ENCODE assay signal across 22 cellular contexts in genomic region chr20:5827861-5828260, GRCh38.
DNase-seq lines count a peak whose midpoint lies in the region; ATAC-seq, FAIRE-seq and TF ChIP-seq lines count a peak whose summit lies in the region.
"Had no signal": no experiment of that assay in that cellular context is flagged by ENCODE, and none has a peak within 500 bp of the region (broad histone marks: within the 10 kb centered on the region; RNA-seq: fewer than 3 reads in every experiment).

No MANE protein-coding gene starts in this region.

- no peak overlapping the region for H2BK120ac ChIP-seq in IMR-90 (ENCODE audit: low read depth, low read length)

- TF ChIP-seq EP300 in HepG2 (IDR thresholded peaks at IDR 0.05; ENCODE audit: low read depth in 2 of 2, low read length in 2 of 2) (no peak), HepG2 (CRISPR knock-in tag; IDR thresholded peaks at IDR 0.05; ENCODE audit: borderline replicate concordance) (no peak), K562 (IDR thresholded peaks at IDR 0.05; ENCODE audit: low read length) (no peak)

- H3K79me2 ChIP-seq in HepG2 (ENCODE audit: insufficient read depth, low read length): no peaks in the 10 kb centered on the region
- H3K79me2 ChIP-seq in K562 (ENCODE audit: control insufficient read depth, insufficient read depth, low read length): no peaks in the 10 kb centered on the region

- H2AK5ac ChIP-seq in IMR-90 (ENCODE audit: low read depth, low read length): no peak overlapping the region

- no peak overlapping the region for H3K18ac ChIP-seq in IMR-90 (ENCODE audit: low read depth, low read length)

- H3K4ac ChIP-seq in IMR-90 (ENCODE audit: low read depth, low read length): no peak overlapping the region

- WGBS in HepG2 (ENCODE audit: low lambda C conversion rate): 95% methylated on average over 1 of the region's 1 CpG
- WGBS in right lobe of liver (ENCODE audit: insufficient coverage, low coverage, low lambda C conversion rate, missing lambda C conversion rate): 100% methylated on average over 1 of the region's 1 CpG
- no CpG with 5 or more reads among the region's 1 CpG for WGBS in IMR-90 (ENCODE audit: extremely low coverage in 2 of 2, insufficient read length in 1 of 2), 2 experiments
- 36% methylated on average over 1 of the region's 1 CpG for WGBS in K562 (ENCODE audit: insufficient coverage, low coverage, missing lambda C conversion rate)

- POLR2A ChIA-PET in HepG2 (lab: Yijun Ruan, JAX) (interaction anchor here (1.0 kb wide), 1 partner anchor 24 kb away, joined by 3 read pairs; no protein-coding TSS in a partner anchor), IMR-90 (lab: Charles Lee; ENCODE audit: unreplicated experiment) (no interaction called here), K562 (lab: Yijun Ruan, JAX) (no interaction called here)

- no peak overlapping the region for H3K56ac ChIP-seq in IMR-90 (ENCODE audit: extremely low read depth, insufficient read depth, low read length)

- TF ChIP-seq CTCF in HepG2 (CRISPR knock-in tag; IDR thresholded peaks at IDR 0.05): no peak
- no peak for TF ChIP-seq CTCF in right lobe of liver (IDR thresholded peaks at IDR 0.05)
- TF ChIP-seq CTCF in IMR-90 (conservative IDR thresholded peaks at IDR 0.05; ENCODE audit: low read depth, low read length): no peak
- no peak for TF ChIP-seq CTCF in K562 (IDR thresholded peaks at IDR 0.05 in 2 of 3, conservative IDR thresholded peaks at IDR 0.05 in 1 of 3; ENCODE audit: insufficient read depth in 2 of 3, low read depth in 1 of 3, low read length in 3 of 3)

- H3K4me3 ChIP-seq in HepG2 (replicated peaks in 1 of 3; ENCODE audit: insufficient read depth in 1 of 3, low read depth in 2 of 3, low read length in 3 of 3) (no peak overlapping the region), right lobe of liver (no peak overlapping the region), IMR-90 (ENCODE audit: insufficient read depth, low read depth, low read length) (no peak overlapping the region), K562 (no peak overlapping the region)
- H3K4me3 ChIP-seq: BLaER1, GM12878, GM23248 had no signal

- no peak overlapping the region for H4K8ac ChIP-seq in IMR-90 (ENCODE audit: low read depth in 2 of 2, low read length in 2 of 2)

- H2AFZ ChIP-seq in HepG2 (ENCODE audit: low read length) (no peak overlapping the region), IMR-90 (replicated peaks; ENCODE audit: low read length, poor library complexity) (no peak overlapping the region), K562 (ENCODE audit: low read depth, low read length) (no peak overlapping the region)
- H2AFZ ChIP-seq: GM23248 had no signal

- dilution Hi-C loops in IMR-90 (cut with HindIII; ENCODE audit: low sequenced_read_pairs, unreplicated experiment): no loop called here

- no peak overlapping the region for H4K5ac ChIP-seq in IMR-90 (ENCODE audit: low read depth, low read length)

- no peak overlapping the region for H3K9ac ChIP-seq in HepG2 (ENCODE audit: insufficient read depth, low read depth, low read length)
- H3K9ac ChIP-seq in IMR-90 (ENCODE audit: low read depth, low read length): no peak overlapping the region
- no peak overlapping the region for H3K9ac ChIP-seq in K562 (ENCODE audit: insufficient read depth in 1 of 2, low read depth in 2 of 2, low read length in 2 of 2)
- H3K9ac ChIP-seq: BLaER1, GM23248 had no signal

- ATAC-seq in HepG2 (no peak), right lobe of liver (no peak), IMR-90 (ENCODE audit: low read depth) (no peak), K562 (no peak)
- ATAC-seq: GM12878 had no signal

- TF ChIP-seq POLR2A in HepG2 (IDR thresholded peaks at IDR 0.05; ENCODE audit: insufficient read depth in 1 of 2, low read depth in 2 of 2, low read length in 2 of 2) (no peak), right lobe of liver (IDR thresholded peaks at IDR 0.05) (no peak), IMR-90 (IDR thresholded peaks at IDR 0.05; ENCODE audit: low read depth, low read length) (no peak), K562 (conservative IDR thresholded peaks at IDR 0.05) (no peak)

- no peak overlapping the region for H3K4me2 ChIP-seq in HepG2 (ENCODE audit: low read depth, low read length)
- no peak overlapping the region for H3K4me2 ChIP-seq in IMR-90 (ENCODE audit: low read depth, low read length)
- H3K4me2 ChIP-seq in K562 (ENCODE audit: insufficient read depth, low read length): no peak overlapping the region
- H3K4me2 ChIP-seq: BLaER1 had no signal

- 0 out of 2 replicates have a peak, but pooled peaks cover 1% of the 10 kb centered on the region for H3K9me1 ChIP-seq in IMR-90 (ENCODE audit: insufficient read depth, low read length)
- H3K9me1 ChIP-seq in K562 (ENCODE audit: control insufficient read depth, insufficient read depth, low read length): no peaks in the 10 kb centered on the region

- no peak overlapping the region for H3K27ac ChIP-seq in HepG2 (ENCODE audit: extremely low read length, insufficient read depth, low read length)
- H3K27ac ChIP-seq in right lobe of liver: no peak overlapping the region
- no peak overlapping the region for H3K27ac ChIP-seq in IMR-90 (ENCODE audit: insufficient read depth, low read length)
- no peak overlapping the region for H3K27ac ChIP-seq in K562 (ENCODE audit: extremely low read depth, low read depth, low read length)
- H3K27ac ChIP-seq: BLaER1, C4-2B, GM23248 had no signal

- no peak overlapping the region for H4K91ac ChIP-seq in IMR-90 (ENCODE audit: insufficient read depth, low read depth, low read length)

- H3K79me1 ChIP-seq in IMR-90 (ENCODE audit: low read depth in 1 of 2, low read length in 2 of 2): no peaks in the 10 kb centered on the region

- CTCF ChIA-PET in HepG2 (lab: Yijun Ruan, JAX; ENCODE audit: low intra/inter-chr PET ratio, low total read pairs) (no interaction called here), IMR-90 (lab: Yijun Ruan, JAX) (no interaction called here), K562 (lab: Yijun Ruan, JAX; ENCODE audit: low intra/inter-chr PET ratio) (no interaction called here)

- H4K20me1 ChIP-seq in HepG2 (ENCODE audit: insufficient read depth, low read length): no peaks in the 10 kb centered on the region
- H4K20me1 ChIP-seq in IMR-90 (ENCODE audit: insufficient read depth, low read length): no peaks in the 10 kb centered on the region
- H4K20me1 ChIP-seq in K562 (replicated peaks; ENCODE audit: control insufficient read depth, insufficient read depth, low read length): no peaks in the 10 kb centered on the region
- H4K20me1 ChIP-seq: BLaER1 had no signal

- H2BK5ac ChIP-seq in IMR-90 (ENCODE audit: low read depth, low read length, poor library complexity, severe bottlenecking): no peak overlapping the region

- no peak overlapping the region for H2AK9ac ChIP-seq in IMR-90 (replicated peaks; ENCODE audit: low read depth, low read length, poor library complexity)

- H3K4me1 ChIP-seq in HepG2 (ENCODE audit: insufficient read depth, low read length): peaks cover 38% of the 10 kb centered on the region
- H3K4me1 ChIP-seq in right lobe of liver: no peaks in the 10 kb centered on the region
- peaks cover 2% of the 10 kb centered on the region; the same call in 1 of the 2 replicates for H3K4me1 ChIP-seq in IMR-90 (ENCODE audit: control insufficient read depth, insufficient read depth, low read length)
- peaks cover 0 to 3% of the 10 kb centered on the region in 2 experiments; a peak in 3 of 5 replicates for H3K4me1 ChIP-seq in K562 (replicated peaks in 1 of 2; ENCODE audit: control insufficient read depth in 2 of 2, insufficient read depth in 2 of 2, low read length in 2 of 2)

- in situ Hi-C loops in HepG2 (cut with HindIII; ENCODE audit: extremely low pct_ligation_motif_present, low pct_unique_long_range_greater_than_20kb) (no loop called here), IMR-90 (cut with MboI; ENCODE audit: low sequenced_read_pairs) (no loop called here), K562 (cut with MboI) (no loop called here), ACHN (cut with HindIII; ENCODE audit: low pct_ligation_motif_present, low pct_unique_long_range_greater_than_20kb, low sequenced_read_pairs) (no loop called here)

- H3K23ac ChIP-seq in IMR-90 (ENCODE audit: low read depth, low read length): no peak overlapping the region

- intact Hi-C loops in HepG2 (cut with micrococcal nuclease; ENCODE audit: unreplicated experiment): no loop called here
- intact Hi-C loops in right lobe of liver (cut with DNase I): no loop called here
- intact Hi-C loops in IMR-90 (cut with micrococcal nuclease): no loop called here
- intact Hi-C loops in K562 (cut with micrococcal nuclease): no loop called here

- H3K36me3 ChIP-seq in HepG2 (replicated peaks in 1 of 2; ENCODE audit: control insufficient read depth in 1 of 2, insufficient read depth in 2 of 2, low read length in 2 of 2): no peaks in the 10 kb centered on the region
- H3K36me3 ChIP-seq in right lobe of liver: no peaks in the 10 kb centered on the region
- H3K36me3 ChIP-seq in IMR-90 (ENCODE audit: control insufficient read depth, insufficient read depth, low read length): no peaks in the 10 kb centered on the region
- H3K36me3 ChIP-seq in K562 (ENCODE audit: control insufficient read depth, insufficient read depth, low read length): no peaks in the 10 kb centered on the region

- no peak overlapping the region for H3K14ac ChIP-seq in IMR-90 (replicated peaks; ENCODE audit: low read depth, low read length)

- TF ChIP-seq RAD21 in HepG2 (CRISPR knock-in tag; IDR thresholded peaks at IDR 0.05): no peak
- no peak for TF ChIP-seq RAD21 in IMR-90 (IDR thresholded peaks at IDR 0.05; ENCODE audit: low read length)
- no peak for TF ChIP-seq RAD21 in K562 (CRISPR knock-in tag; conservative IDR thresholded peaks at IDR 0.05 in 1 of 2, IDR thresholded peaks at IDR 0.05 in 1 of 2)

- H3K9me3 ChIP-seq in HepG2 (ENCODE audit: low read length) (no peaks in the 10 kb centered on the region), right lobe of liver (no peaks in the 10 kb centered on the region), IMR-90 (ENCODE audit: control insufficient read depth, insufficient read depth, low read length) (no peaks in the 10 kb centered on the region), K562 (replicated peaks; ENCODE audit: control insufficient read depth, insufficient read depth, low read depth, low read length) (no peaks in the 10 kb centered on the region)
- H3K9me3 ChIP-seq: BLaER1 had no signal

- no peak overlapping the region for H2BK20ac ChIP-seq in IMR-90 (ENCODE audit: low read depth, low read length)

- DNase-seq in HepG2 (ENCODE audit: low spot score): no peak
- no peak for DNase-seq in right lobe of liver
- DNase-seq in IMR-90: no peak
- no peak for DNase-seq in K562 (ENCODE audit: extremely low read depth in 1 of 4, low spot score in 3 of 4)
- no peak for DNase-seq in activated CD4-positive, alpha-beta T cell treated with anti-CD3 and anti-CD28 coated beads for 4 hours
- no peak for DNase-seq in cerebellar nuclear complex (lab: John Stamatoyannopoulos, UW)
- no peak for DNase-seq in ACHN
- DNase-seq: 8988T; CD4-positive, alpha-beta T cell; CD8-positive, alpha-beta memory T cell; DMS 273 treated with DMSO at 0.1 percent for 48 hours; DMS79; EL; GDM1; GM23248; HCEC 1CT had no signal

- no TSS peak for BruUV-seq in HepG2 (replicated peaks; lab: Mats Ljungman, UMichigan)
- no TSS peak for BruUV-seq in IMR-90 (replicated peaks; lab: Mats Ljungman, UMichigan)
- no TSS peak for BruUV-seq in K562 (replicated peaks; lab: Mats Ljungman, UMichigan)

- H2BK15ac ChIP-seq in IMR-90 (ENCODE audit: low read depth, low read length): no peak overlapping the region

- FAIRE-seq in HepG2 (lab: Jason Lieb, UNC) (no peak), K562 (lab: Jason Lieb, UNC) (no peak)
- FAIRE-seq: D721Med, GM12878, GM19239, H54 had no signal

- no peaks in the 10 kb centered on the region for H3K27me3 ChIP-seq in HepG2 (ENCODE audit: control insufficient read depth in 1 of 2, insufficient read depth in 2 of 2, low read length in 2 of 2)
- no peaks in the 10 kb centered on the region for H3K27me3 ChIP-seq in right lobe of liver
- H3K27me3 ChIP-seq in IMR-90 (ENCODE audit: control insufficient read depth, insufficient read depth, low read length): no peaks in the 10 kb centered on the region
- no peaks in the 10 kb centered on the region for H3K27me3 ChIP-seq in K562 (ENCODE audit: control insufficient read depth in 2 of 2, insufficient read depth in 2 of 2, low read length in 2 of 2)
- H3K27me3 ChIP-seq: BLaER1 had no signal

Comparison
In these comparisons a context has a peak if more than half of its experiments do, and no peak if none do; other contexts are left out.
1. Of the 241 proteins assayed by ChIP-seq in both HepG2 and K562: peak only in HepG2: none; only in K562: none; in both: MAFF and MAFK; in neither: 239.